Comparison of ENCODE assay signal across 1 cellular context in the genomic region with DNA sequence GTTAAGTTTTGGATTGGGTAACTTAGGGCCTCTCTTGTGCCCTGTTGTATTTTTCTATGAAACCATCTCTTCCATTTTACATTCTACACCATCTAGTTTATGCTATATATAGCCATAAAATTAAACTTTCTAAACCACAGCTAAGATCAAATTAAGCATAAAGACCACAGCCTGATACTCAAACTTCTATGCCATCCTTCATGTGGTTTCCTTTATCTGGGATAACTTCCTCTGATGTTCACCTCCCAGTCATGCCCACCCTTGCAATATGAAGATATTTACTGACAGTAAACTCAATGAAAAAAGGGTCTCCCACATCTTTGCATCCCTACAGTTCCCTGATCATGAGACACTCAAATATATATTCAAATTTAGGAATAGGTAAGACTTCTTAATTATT.
TF ChIP-seq lines count a peak whose summit lies in the region.

No MANE protein-coding gene starts in this region.

TF ChIP-seq in GM12878, 131 proteins besides CTCF, POLR2A, EP300 and RAD21:
- TF ChIP-seq EZH2 (IDR thresholded peaks at IDR 0.05; ENCODE audit: borderline replicate concordance, control insufficient read depth, low read depth, low read length) (no peak), ZBED1 (IDR thresholded peaks at IDR 0.05; ENCODE audit: borderline replicate concordance) (no peak), ZZZ3 (IDR thresholded peaks at IDR 0.05; ENCODE audit: control insufficient read depth, insufficient read length, low read depth) (no peak), NR2C1 (IDR thresholded peaks at IDR 0.05) (no peak), TARDBP (IDR thresholded peaks at IDR 0.05; ENCODE audit: borderline replicate concordance) (no peak), ZBTB11 (CRISPR knock-in tag; IDR thresholded peaks at IDR 0.05) (no peak), CREB1 (IDR thresholded peaks at IDR 0.05; ENCODE audit: low read depth) (no peak), HSF1 (IDR thresholded peaks at IDR 0.05; ENCODE audit: low read depth, low read length) (no peak), RBBP5 (conservative IDR thresholded peaks at IDR 0.05) (no peak), ZNF24 (IDR thresholded peaks at IDR 0.05) (no peak), IKZF1 (conservative IDR thresholded peaks at IDR 0.05) (no peak), NBN (IDR thresholded peaks at IDR 0.05) (no peak), BCL3 (IDR thresholded peaks at IDR 0.05; ENCODE audit: borderline replicate concordance, insufficient read depth, low read depth, low read length, poor library complexity, severe bottlenecking) (no peak), SREBF1 (IDR thresholded peaks at IDR 0.05; ENCODE audit: low read length) (no peak), CREM (IDR thresholded peaks at IDR 0.05; ENCODE audit: low read depth) (no peak), NFYA (IDR thresholded peaks at IDR 0.05; ENCODE audit: borderline replicate concordance, low read depth, low read length) (no peak)
- TF ChIP-seq, protein P1, sequence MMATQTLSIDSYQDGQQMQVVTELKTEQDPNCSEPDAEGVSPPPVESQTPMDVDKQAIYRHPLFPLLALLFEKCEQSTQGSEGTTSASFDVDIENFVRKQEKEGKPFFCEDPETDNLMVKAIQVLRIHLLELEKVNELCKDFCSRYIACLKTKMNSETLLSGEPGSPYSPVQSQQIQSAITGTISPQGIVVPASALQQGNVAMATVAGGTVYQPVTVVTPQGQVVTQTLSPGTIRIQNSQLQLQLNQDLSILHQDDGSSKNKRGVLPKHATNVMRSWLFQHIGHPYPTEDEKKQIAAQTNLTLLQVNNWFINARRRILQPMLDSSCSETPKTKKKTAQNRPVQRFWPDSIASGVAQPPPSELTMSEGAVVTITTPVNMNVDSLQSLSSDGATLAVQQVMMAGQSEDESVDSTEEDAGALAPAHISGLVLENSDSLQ (IDR thresholded peaks at IDR 0.05): no peak
